Comparison of ENCODE assay signal across 8 cellular contexts in the genomic region with DNA sequence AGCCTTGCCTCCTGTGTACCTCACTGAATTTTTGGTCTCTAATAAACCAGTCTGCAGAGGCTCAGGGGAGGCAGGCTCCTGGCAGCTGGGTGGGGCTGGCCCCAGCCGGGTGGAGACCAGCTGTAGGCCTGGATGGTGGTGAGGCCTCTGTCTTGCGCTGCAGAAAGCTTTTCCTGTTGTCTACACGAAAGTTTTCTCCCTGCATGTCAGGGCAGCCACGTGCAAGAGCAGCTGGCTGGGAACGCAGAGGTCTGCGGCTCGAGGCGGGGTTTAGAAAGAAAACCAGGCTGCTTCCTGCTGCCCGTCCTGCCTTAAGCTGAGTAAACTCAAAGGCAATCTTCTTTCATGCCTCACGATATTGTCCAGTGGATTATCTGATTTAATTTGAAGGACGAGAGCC. TPM values are rescaled to one million over a fixed set of nuclear protein-coding genes. Genes with fewer than 3 reads are reported as not detected.
DNase-seq lines count a peak whose midpoint lies in the region; FAIRE-seq and TF ChIP-seq lines count a peak whose summit lies in the region.

No MANE protein-coding gene starts in this region.

- no peak overlapping the region for H3K4me3 ChIP-seq in astrocyte (ENCODE audit: insufficient read depth, low read depth, low read length)

- H3K9ac ChIP-seq in astrocyte (ENCODE audit: low read length), result no peak overlapping the region

- no peak for TF ChIP-seq CTCF in astrocyte (IDR thresholded peaks at IDR 0.05; ENCODE audit: insufficient read depth, low read depth, low read length)

- H3K27ac ChIP-seq in astrocyte (ENCODE audit: low read depth, low read length), result no peak overlapping the region

- no peak overlapping the region for H3K4me3 Mint-ChIP-seq in astrocyte (ENCODE audit: unreplicated experiment)

- TF ChIP-seq POLR2A in H54 (IDR thresholded peaks at IDR 0.05; ENCODE audit: low read depth, low read length), result no peak

- peak overlapping the region; percentile 21 for H2AFZ ChIP-seq in astrocyte (ENCODE audit: low read depth, low read length)

- no peaks in the 10 kb centered on the region for H4K20me1 ChIP-seq in astrocyte (ENCODE audit: insufficient read depth, low read length)

- no peaks in the 10 kb centered on the region for H3K9me3 ChIP-seq in astrocyte (ENCODE audit: insufficient read depth, low read depth, low read length)

- DNase-seq in GM04503 (ENCODE audit: low read depth) (peak; percentile 56), SW480 (ENCODE audit: low spot score) (peak; percentile 51), astrocyte (ENCODE audit: low read depth) (peak; percentile 76), left kidney (ENCODE audit: low read depth, low spot score) (peak; percentile 51), NCI-H510A (lab: John Stamatoyannopoulos, UW) (no peak), H54 (ENCODE audit: insufficient read length, low spot score) (no peak)
- peak; percentile 2 to 21 (median 17) for DNase-seq in stimulated activated CD4-positive, alpha-beta T cell treated with anti-CD3 and anti-CD28 coated beads, TNF-alpha, amount 100 ng/mL, for 48 hours (ENCODE audit: low read depth in 3 of 3)
- DNase-seq in NK-92 treated with Interleukin-12 subunit alpha and Interleukin-12 subunit beta, amount 100 ng/mL, for 24 hours (lab: John Stamatoyannopoulos, UW), result no peak

- H3K79me2 ChIP-seq in astrocyte (ENCODE audit: insufficient read depth, low read length), result no peaks in the 10 kb centered on the region

- no peaks in the 10 kb centered on the region for H3K9me3 Mint-ChIP-seq in astrocyte (ENCODE audit: unreplicated experiment)

- H3K27ac Mint-ChIP-seq in astrocyte (ENCODE audit: unreplicated experiment), result peak overlapping the region; percentile 53

- no peaks in the 10 kb centered on the region for H3K27me3 ChIP-seq in astrocyte (ENCODE audit: insufficient read depth, low read length)

- peaks cover 29% of the 10 kb centered on the region for H3K4me1 ChIP-seq in astrocyte (ENCODE audit: insufficient read depth, low read length)

- H3K36me3 ChIP-seq in astrocyte (ENCODE audit: insufficient read depth, low read length), result no peaks in the 10 kb centered on the region

- H3K4me1 Mint-ChIP-seq in astrocyte (ENCODE audit: low read depth, unreplicated experiment), result peaks cover 12% of the 10 kb centered on the region

- H3K36me3 Mint-ChIP-seq in astrocyte (ENCODE audit: low read depth, unreplicated experiment), result no peaks in the 10 kb centered on the region

- FAIRE-seq in astrocyte (lab: Jason Lieb, UNC) (peak; percentile 37), H54 (lab: Jason Lieb, UNC) (no peak)

- H3K27me3 Mint-ChIP-seq in astrocyte (ENCODE audit: low read depth, unreplicated experiment), result no peaks in the 10 kb centered on the region

- peak overlapping the region; percentile 79 for H3K4me2 ChIP-seq in astrocyte (ENCODE audit: low read length)

RNA-seq across cellular contexts. Expression of gene SERPINF1, which starts 2.4 kb away (rescaled TPM):
- total RNA-seq in astrocyte, result 26.6 and 43.8 TPM in 2 replicates

RNA-seq across cellular contexts. Expression of gene SERPINF2, which starts 21.6 kb away (rescaled TPM):
- 0.11 and 0.29 TPM in 2 replicates for total RNA-seq in astrocyte

RNA-seq across cellular contexts. Expression of gene WDR81, which starts 39.8 kb away (rescaled TPM):
- total RNA-seq in astrocyte, result 12.3 and 13.9 TPM in 2 replicates

RNA-seq across cellular contexts. Expression of gene TLCD2, which starts 54.1 kb away (rescaled TPM):
- total RNA-seq in astrocyte, result 5.9 and 6.0 TPM in 2 replicates

Comparison
In these comparisons a context has a peak if more than half of its experiments do, and no peak if none do; other contexts are left out.
1. DNase-seq: peak in GM04503 (single experiment), SW480 (single experiment), astrocyte (single experiment), left kidney (single experiment) and stimulated activated CD4-positive, alpha-beta T cell treated with anti-CD3 and anti-CD28 coated beads, TNF-alpha, amount 100 ng/mL, for 48 hours (3 of 3); none in NK-92 treated with Interleukin-12 subunit alpha and Interleukin-12 subunit beta, amount 100 ng/mL, for 24 hours (single experiment), NCI-H510A (single experiment) and H54 (single experiment).